ENCODE assay signal across 20 cellular contexts in the genomic region with DNA sequence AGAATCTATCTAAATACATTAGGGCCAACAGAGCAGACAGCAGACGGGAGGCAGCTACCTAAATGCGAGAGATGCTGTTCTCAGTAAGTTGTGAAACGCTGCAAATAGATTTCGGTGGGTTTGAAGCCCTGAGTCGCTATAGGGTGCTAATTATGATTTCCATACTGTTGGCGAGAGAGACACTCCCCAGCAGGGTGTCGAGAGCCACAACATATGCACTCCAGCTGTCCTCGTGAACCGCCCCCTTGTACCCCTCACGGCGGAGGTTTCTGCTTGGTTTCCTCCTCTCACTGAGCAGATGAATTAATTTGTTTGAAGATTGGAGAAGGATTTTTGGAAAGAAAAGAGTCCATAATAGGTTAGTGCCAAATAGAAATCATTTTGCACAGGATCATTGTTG.
A peak's percentile ranks its signal among the peaks of the same experiment; 100 is the strongest.
DNase-seq lines count a peak whose midpoint lies in the region; ATAC-seq lines count a peak whose summit lies in the region.
"Had no signal": no experiment of that assay in that cellular context is flagged by ENCODE, and none has a peak within 500 bp of the region (broad histone marks: within the 10 kb centered on the region; RNA-seq: fewer than 3 reads in every experiment).

No MANE protein-coding gene starts in this region.

- DNase-seq in NCI-H2107 treated with DMSO at 0.1 percent for 48 hours (lab: John Stamatoyannopoulos, UW; ENCODE audit: unreplicated experiment) (peak; percentile 99), NCI-H345 (lab: John Stamatoyannopoulos, UW) (peak; percentile 90), NCI-H69 (lab: John Stamatoyannopoulos, UW) (peak; percentile 55), HT-29 (ENCODE audit: low spot score) (no peak), OCI-M2 (lab: John Stamatoyannopoulos, UW; ENCODE audit: unreplicated experiment) (no peak)
- no peak for DNase-seq in activated T-cell treated with anti-CD3 and anti-CD28 coated beads, Interleukin-2, amount 50 U/mL, for 48 hours
- DNase-seq: CD8-positive, alpha-beta T cell; DMS 273 treated with DMSO at 0.1 percent for 48 hours; DMS79; GF-D8; KBM-7; NCI-H1694 treated with DMSO at 0.1 percent for 48 hours; NCI-H2081; NCI-H526 treated with DMSO at 0.1 percent for 48 hours; Peyer's patch; SHP77 treated with DMSO at 0.1 percent for 48 hours; T-helper 1 cell had no signal

- ATAC-seq in GM21529 (IDR thresholded peaks at IDR 0.05; ENCODE audit: unreplicated experiment): no peak
- ATAC-seq: A549; CD8-positive, alpha-beta T cell; HCT116 had no signal

Comparison
In these comparisons a context has a peak if more than half of its experiments do, and no peak if none do; other contexts are left out.
1. DNase-seq: peak in NCI-H2107 treated with DMSO at 0.1 percent for 48 hours (single experiment), NCI-H345 (single experiment) and NCI-H69 (single experiment); none in HT-29 (single experiment), OCI-M2 (single experiment) and activated T-cell treated with anti-CD3 and anti-CD28 coated beads, Interleukin-2, amount 50 U/mL, for 48 hours (0 of 2).